In genomic region chr2:46179037-46179621, GRCh38 we compare ENCODE assay signal across 8 cellular contexts.
DNase-seq lines count a peak whose midpoint lies in the region; ATAC-seq and TF ChIP-seq lines count a peak whose summit lies in the region.

No MANE protein-coding gene starts in this region.

- no peak for TF ChIP-seq CTCF in fibroblast of villous mesenchyme (IDR thresholded peaks at IDR 0.05; ENCODE audit: insufficient read depth, low read depth, low read length)
- TF ChIP-seq CTCF in gastrocnemius medialis (IDR thresholded peaks at IDR 0.05 in 4 of 5, conservative IDR thresholded peaks at IDR 0.05 in 1 of 5), result no peak

- ATAC-seq in activated T-cell treated with anti-CD3 and anti-CD28 coated beads, Interleukin-2, amount 50 U/mL, for 4 hours, result peak; percentile 90 to 91
- peak; percentile 83 to 89 for ATAC-seq in gastrocnemius medialis

- no peaks in the 10 kb centered on the region for H3K9me3 Mint-ChIP-seq in activated T-cell treated with anti-CD3 and anti-CD28 coated beads, Interleukin-2, amount 50 U/mL, for 4 hours

- no peak overlapping the region for H3K4me3 ChIP-seq in Jurkat, Clone E6-1 (ENCODE audit: low read length)
- H3K4me3 ChIP-seq in fibroblast of villous mesenchyme (ENCODE audit: low read depth, low read length) (no peak overlapping the region), gastrocnemius medialis (no peak overlapping the region)

- H3K4me1 Mint-ChIP-seq in activated T-cell treated with anti-CD3 and anti-CD28 coated beads, Interleukin-2, amount 50 U/mL, for 4 hours (ENCODE audit: low read depth), result peaks cover 16% of the 10 kb centered on the region

- TF ChIP-seq POLR2A in gastrocnemius medialis (IDR thresholded peaks at IDR 0.05), result no peak

- H3K4me3 Mint-ChIP-seq in activated T-cell treated with anti-CD3 and anti-CD28 coated beads, Interleukin-2, amount 50 U/mL, for 4 hours, result no peak overlapping the region

- H3K4me1 ChIP-seq in gastrocnemius medialis, result peaks cover 3 to 6% of the 10 kb centered on the region in 2 donors

- peak overlapping the region; percentile 42 to 77 (median 57) for H3K27ac ChIP-seq in gastrocnemius medialis

- H3K36me3 ChIP-seq in gastrocnemius medialis, result no peaks in the 10 kb centered on the region

- no peaks in the 10 kb centered on the region for H3K9me3 ChIP-seq in gastrocnemius medialis

- no peaks in the 10 kb centered on the region for H3K27me3 Mint-ChIP-seq in activated T-cell treated with anti-CD3 and anti-CD28 coated beads, Interleukin-2, amount 50 U/mL, for 4 hours (ENCODE audit: low read depth)

- DNase-seq in EL (peak; percentile 96), fibroblast of villous mesenchyme (ENCODE audit: low read depth) (peak; percentile 99), gastrocnemius medialis (peak; percentile 50 to 68), KG1 (lab: John Stamatoyannopoulos, UW) (no peak), C1 segment of cervical spinal cord (lab: John Stamatoyannopoulos, UW) (no peak), NCI-H526 (lab: John Stamatoyannopoulos, UW) (no peak)
- peak; percentile 28 for DNase-seq in Jurkat, Clone E6-1 (ENCODE audit: low read depth, low spot score)
- peak; percentile 36 for DNase-seq in activated T-cell treated with anti-CD3 and anti-CD28 coated beads, Interleukin-2, amount 50 U/mL, for 4 hours

- intact Hi-C loops in gastrocnemius medialis (cut with DNase I; ENCODE audit: low total_unique reads), result loop anchor here (10.0 kb wide), 1 partner anchor 46 kb away; no protein-coding TSS in a partner anchor

- H3K36me3 Mint-ChIP-seq in activated T-cell treated with anti-CD3 and anti-CD28 coated beads, Interleukin-2, amount 50 U/mL, for 4 hours (ENCODE audit: insufficient read depth), result peaks cover 3% of the 10 kb centered on the region

- H3K27me3 ChIP-seq in gastrocnemius medialis, result no peaks in the 10 kb centered on the region

- in situ Hi-C loops in gastrocnemius medialis (cut with MboI; ENCODE audit: low sequenced_read_pairs in 4 of 4), result no loop called here

Comparison
In these comparisons a context has a peak if more than half of its experiments do, and no peak if none do; other contexts are left out.
1. DNase-seq: peak in EL (single experiment), Jurkat, Clone E6-1 (single experiment), activated T-cell treated with anti-CD3 and anti-CD28 coated beads, Interleukin-2, amount 50 U/mL, for 4 hours (single experiment), fibroblast of villous mesenchyme (single experiment) and gastrocnemius medialis (2 of 2); none in KG1 (single experiment), C1 segment of cervical spinal cord (0 of 14) and NCI-H526 (0 of 2).